31 cellular contexts compared by ENCODE assay signal in genomic region chr1:232278925-232279324, GRCh38.
"Had no signal": no experiment of that assay in that cellular context is flagged by ENCODE, and none has a peak within 500 bp of the region (broad histone marks: within the 10 kb centered on the region; RNA-seq: fewer than 3 reads in every experiment).

No MANE protein-coding gene starts in this region.

- H3K4me3 Mint-ChIP-seq: immature natural killer cell; memory B cell; mesothelial cell of epicardium; naive B cell; natural killer cell treated with Interleukin-12 subunit alpha and Interleukin-12 subunit beta and Interleukin-15 and Interleukin-18, amount 100 ng/mL, for 72 hours; neural crest cell; stimulated activated memory B cell treated with anti-CD40 and anti-IgM and Interleukin-4, amounts not matched to agents 10 μg/mL and 1 μg/mL and 100 μg/mL, for 72 hours; type B pancreatic cell had no signal

- H3K27me3 ChIP-seq: esophagus squamous epithelium, heart right ventricle, sigmoid colon, testis, tibial artery had no signal

- H3K9me3 Mint-ChIP-seq: immature natural killer cell; memory B cell; mesothelial cell of epicardium; natural killer cell treated with Interleukin-12 subunit alpha and Interleukin-12 subunit beta and Interleukin-15 and Interleukin-18, amount 100 ng/mL, for 72 hours; stimulated activated memory B cell treated with anti-CD40 and anti-IgM and Interleukin-4, amounts not matched to agents 10 μg/mL and 1 μg/mL and 100 μg/mL, for 72 hours had no signal

- H3K36me3 ChIP-seq: esophagus squamous epithelium, heart right ventricle, sigmoid colon, spleen, tibial artery had no signal

- H3K27ac Mint-ChIP-seq: immature natural killer cell; memory B cell; mesothelial cell of epicardium; natural killer cell treated with Interleukin-12 subunit alpha and Interleukin-12 subunit beta and Interleukin-15 and Interleukin-18, amount 100 ng/mL, for 72 hours; stimulated activated memory B cell treated with anti-CD40 and anti-IgM and Interleukin-4, amounts not matched to agents 10 μg/mL and 1 μg/mL and 100 μg/mL, for 72 hours; type B pancreatic cell had no signal

- ATAC-seq: heart right ventricle; mucosa of descending colon; natural killer cell treated with Interleukin-12 subunit alpha and Interleukin-12 subunit beta and Interleukin-15 and Interleukin-18, amount 100 ng/mL, for 72 hours; psoas muscle; right cardiac atrium; stimulated activated memory B cell treated with anti-CD40 and anti-IgM and Interleukin-4, amounts not matched to agents 10 μg/mL and 1 μg/mL and 100 μg/mL, for 72 hours; stimulated activated naive CD8-positive, alpha-beta T cell treated with anti-CD3 and anti-CD28 coated beads, Interleukin-15, Interleukin-2, amounts not matched to agents 100 U/mL and 50 U/mL, for 24 hours had no signal

- H3K36me3 Mint-ChIP-seq: immature natural killer cell; memory B cell; mesothelial cell of epicardium; naive B cell; natural killer cell treated with Interleukin-12 subunit alpha and Interleukin-12 subunit beta and Interleukin-15 and Interleukin-18, amount 100 ng/mL, for 72 hours; stimulated activated memory B cell treated with anti-CD40 and anti-IgM and Interleukin-4, amounts not matched to agents 10 μg/mL and 1 μg/mL and 100 μg/mL, for 72 hours; type B pancreatic cell had no signal

- H3K9me3 ChIP-seq: esophagus squamous epithelium, heart right ventricle, mucosa of descending colon, psoas muscle, sigmoid colon, spleen, testis, tibial artery had no signal

- FAIRE-seq: colon had no signal

- H3K4me1 ChIP-seq: heart right ventricle, psoas muscle, sigmoid colon, spleen, testis had no signal

- H3K4me1 Mint-ChIP-seq: immature natural killer cell; memory B cell; naive B cell; stimulated activated memory B cell treated with anti-CD40 and anti-IgM and Interleukin-4, amounts not matched to agents 10 μg/mL and 1 μg/mL and 100 μg/mL, for 72 hours had no signal

- DNase-seq: dorsolateral prefrontal cortex; effector CD4-positive, alpha-beta T cell; esophagus squamous epithelium; foreskin melanocyte; glutamatergic neuron; heart right ventricle; hippocampal formation; immature natural killer cell; islet precursor cell; kidney glomerular epithelial cell; mucosa of descending colon; naive B cell; nucleus accumbens; psoas muscle; right cardiac atrium; sigmoid colon; spleen; stimulated activated CD4-positive, alpha-beta T cell treated with anti-CD3 and anti-CD28 coated beads, Interleukin-4, amount 100 ng/mL, for 4 hours; stimulated activated naive CD8-positive, alpha-beta T cell treated with anti-CD3 and anti-CD28 coated beads, Interleukin-15, Interleukin-2, amounts not matched to agents 100 U/mL and 50 U/mL, for 24 hours; substantia nigra; testis; tibial artery had no signal

- H3K4me3 ChIP-seq: dorsolateral prefrontal cortex, esophagus squamous epithelium, heart right ventricle, lung, mucosa of descending colon, psoas muscle, sigmoid colon, spleen, testis, tibial artery had no signal

- H3K27ac ChIP-seq: dorsolateral prefrontal cortex, epithelial cell of prostate, esophagus squamous epithelium, heart right ventricle, psoas muscle, sigmoid colon, spleen, testis, tibial artery had no signal
